Comparison of ENCODE assay signal across 18 cellular contexts in the genomic region with DNA sequence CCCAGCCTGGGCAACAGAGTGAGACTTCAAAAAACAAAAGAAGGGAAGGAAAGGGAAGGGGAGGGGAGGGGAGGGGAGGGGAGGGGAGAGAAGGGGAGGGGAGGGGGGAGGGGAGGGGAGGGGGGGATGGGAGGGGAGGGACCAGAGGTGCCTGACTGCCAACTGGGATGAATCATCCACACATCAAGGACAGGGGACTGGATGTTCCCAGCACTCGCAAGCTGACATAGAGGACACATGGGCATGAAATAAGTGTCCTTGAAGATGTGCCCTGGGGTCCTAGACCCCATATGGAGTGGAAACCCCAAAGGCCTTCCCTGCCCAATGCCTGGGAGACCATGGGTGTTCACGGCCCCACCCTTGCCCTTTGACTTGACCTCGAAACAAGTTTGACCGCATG.
"Had no signal": no experiment of that assay in that cellular context is flagged by ENCODE, and none has a peak within 500 bp of the region (broad histone marks: within the 10 kb centered on the region; RNA-seq: fewer than 3 reads in every experiment).

No MANE protein-coding gene starts in this region.

- H3K27ac ChIP-seq: epithelial cell of prostate, gastrocnemius medialis, heart right ventricle, right atrium auricular region, skin epidermis had no signal

- H3K4me1 Mint-ChIP-seq: activated CD4-positive, alpha-beta T cell treated with anti-CD3 and anti-CD28 coated beads, Interleukin-2, amount 10 ng/mL, durations not matched to agents 7 days and 5 days; memory B cell; stimulated activated naive CD8-positive, alpha-beta T cell treated with anti-CD3 and anti-CD28 coated beads, Interleukin-15, amount 100 ng/mL, for 72 hours had no signal

- H3K9me3 ChIP-seq: gastrocnemius medialis, heart right ventricle, right atrium auricular region had no signal

- FAIRE-seq: keratinocyte had no signal

- H3K36me3 ChIP-seq: gastrocnemius medialis, heart right ventricle, right atrium auricular region had no signal

- H3K36me3 Mint-ChIP-seq: memory B cell; natural killer cell treated with Interleukin-12 subunit alpha and Interleukin-12 subunit beta and Interleukin-15 and Interleukin-18, amount 100 ng/mL, for 72 hours; type B pancreatic cell had no signal

- ATAC-seq: effector memory CD8-positive, alpha-beta T cell; gastrocnemius medialis; left lobe of liver; natural killer cell treated with Interleukin-12 subunit alpha and Interleukin-12 subunit beta and Interleukin-15 and Interleukin-18, amount 100 ng/mL, for 72 hours; stimulated activated naive CD8-positive, alpha-beta T cell treated with anti-CD3 and anti-CD28 coated beads, Interleukin-15, amount 100 ng/mL, for 72 hours had no signal

- H3K4me3 ChIP-seq: gastrocnemius medialis, heart right ventricle, right atrium auricular region, skin epidermis had no signal

- H3K9me3 Mint-ChIP-seq: activated CD4-positive, alpha-beta T cell treated with anti-CD3 and anti-CD28 coated beads, Interleukin-2, amount 10 ng/mL, durations not matched to agents 7 days and 5 days; activated T-helper 1 cell treated with anti-CD3 and anti-CD28 coated beads, Interleukin-12 subunit alpha, Interleukin-12 subunit beta, Interleukin-2, Interleukin-4 antibody, amounts not matched to agents 30 ng/mL and 10 ng/mL and 1 ng/mL, durations not matched to agents 14 hours and 24 hours and 36 hours; effector memory CD8-positive, alpha-beta T cell; memory B cell; natural killer cell treated with Interleukin-12 subunit alpha and Interleukin-12 subunit beta and Interleukin-15 and Interleukin-18, amount 100 ng/mL, for 72 hours; stimulated activated naive CD8-positive, alpha-beta T cell treated with anti-CD3 and anti-CD28 coated beads, Interleukin-15, amount 100 ng/mL, for 72 hours; type B pancreatic cell had no signal

- H3K4me3 Mint-ChIP-seq: activated CD4-positive, alpha-beta T cell treated with anti-CD3 and anti-CD28 coated beads, Interleukin-2, amount 10 ng/mL, durations not matched to agents 7 days and 5 days; activated T-helper 1 cell treated with anti-CD3 and anti-CD28 coated beads, Interleukin-12 subunit alpha, Interleukin-12 subunit beta, Interleukin-2, Interleukin-4 antibody, amounts not matched to agents 30 ng/mL and 10 ng/mL and 1 ng/mL, durations not matched to agents 14 hours and 24 hours and 36 hours; effector memory CD8-positive, alpha-beta T cell; memory B cell; natural killer cell treated with Interleukin-12 subunit alpha and Interleukin-12 subunit beta and Interleukin-15 and Interleukin-18, amount 100 ng/mL, for 72 hours; stimulated activated naive CD8-positive, alpha-beta T cell treated with anti-CD3 and anti-CD28 coated beads, Interleukin-15, amount 100 ng/mL, for 72 hours; type B pancreatic cell had no signal

- H3K27me3 ChIP-seq: gastrocnemius medialis, right atrium auricular region had no signal

- H3K27ac Mint-ChIP-seq: activated CD4-positive, alpha-beta T cell treated with anti-CD3 and anti-CD28 coated beads, Interleukin-2, amount 10 ng/mL, durations not matched to agents 7 days and 5 days; activated T-helper 1 cell treated with anti-CD3 and anti-CD28 coated beads, Interleukin-12 subunit alpha, Interleukin-12 subunit beta, Interleukin-2, Interleukin-4 antibody, amounts not matched to agents 30 ng/mL and 10 ng/mL and 1 ng/mL, durations not matched to agents 14 hours and 24 hours and 36 hours; effector memory CD8-positive, alpha-beta T cell; memory B cell; natural killer cell treated with Interleukin-12 subunit alpha and Interleukin-12 subunit beta and Interleukin-15 and Interleukin-18, amount 100 ng/mL, for 72 hours; stimulated activated naive CD8-positive, alpha-beta T cell treated with anti-CD3 and anti-CD28 coated beads, Interleukin-15, amount 100 ng/mL, for 72 hours; type B pancreatic cell had no signal

- DNase-seq: activated CD4-positive, alpha-beta T cell treated with anti-CD3 and anti-CD28 coated beads, Interleukin-2, amount 10 ng/mL, durations not matched to agents 7 days and 5 days; aorta; cerebellar nuclear complex; effector memory CD8-positive, alpha-beta T cell; gastrocnemius medialis; heart right ventricle; stimulated activated CD4-positive, alpha-beta T cell treated with anti-CD3 and anti-CD28 coated beads, Interleukin-4, amount 100 ng/mL, for 4 hours; stimulated activated CD8-positive, alpha-beta memory T cell treated with anti-CD3 and anti-CD28 coated beads, Interleukin-4, amount 100 ng/mL, for 48 hours; stimulated activated naive CD8-positive, alpha-beta T cell treated with anti-CD3 and anti-CD28 coated beads, Interleukin-15, amount 100 ng/mL, for 72 hours had no signal

- H3K4me1 ChIP-seq: gastrocnemius medialis, heart right ventricle, right atrium auricular region had no signal
